Comparison of ENCODE assay signal across 8 cellular contexts in the genomic region with DNA sequence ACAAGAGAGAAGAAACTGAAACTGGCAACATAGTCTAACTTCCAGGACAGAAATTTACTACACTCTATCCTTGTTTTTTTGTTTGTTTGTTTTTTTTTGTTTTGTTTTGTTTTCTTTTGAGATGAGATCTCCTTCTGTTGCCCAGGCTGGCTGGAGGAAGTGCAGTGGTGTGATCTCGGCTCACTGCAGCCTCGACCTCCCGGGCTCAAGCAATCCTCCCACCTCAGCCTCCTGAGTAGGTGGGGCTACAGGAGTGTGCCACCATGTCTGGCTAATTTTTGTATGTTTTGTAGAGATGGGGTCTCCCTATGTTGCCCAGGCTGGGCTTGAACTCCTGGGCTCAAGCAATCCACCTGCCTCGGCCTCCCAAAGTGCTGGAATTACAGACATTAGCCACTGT. TPM values are rescaled to one million over a fixed set of nuclear protein-coding genes. Genes with fewer than 3 reads are reported as not detected.
DNase-seq lines count a peak whose midpoint lies in the region; ATAC-seq, FAIRE-seq and TF ChIP-seq lines count a peak whose summit lies in the region.
"Not testable (repeated sequence)": the region's sequence is repeated elsewhere in the genome, so short reads cannot be mapped to it uniquely, and the experiment has no call there.
"Had no signal": no experiment of that assay in that cellular context is flagged by ENCODE, and none has a peak within 500 bp of the region (broad histone marks: within the 10 kb centered on the region; RNA-seq: fewer than 3 reads in every experiment).

No MANE protein-coding gene starts in this region.

- TF ChIP-seq CTCF in IMR-90 (conservative IDR thresholded peaks at IDR 0.05; ENCODE audit: low read depth, low read length); astrocyte (IDR thresholded peaks at IDR 0.05; ENCODE audit: insufficient read depth, low read depth, low read length); progenitor cell of endocrine pancreas (IDR thresholded peaks at IDR 0.05; ENCODE audit: unreplicated experiment): not testable (repeated sequence)

- H3K4ac ChIP-seq in IMR-90 (ENCODE audit: low read depth, low read length); mesenchymal stem cell (ENCODE audit: low read depth in 1 of 2, low read length in 2 of 2): not testable (repeated sequence)

- not testable (repeated sequence) for TF ChIP-seq RAD21 in IMR-90 (IDR thresholded peaks at IDR 0.05; ENCODE audit: low read length)

- H3K9me3 ChIP-seq in IMR-90 (ENCODE audit: control insufficient read depth, insufficient read depth, low read length); astrocyte (ENCODE audit: insufficient read depth, low read depth, low read length); mesenchymal stem cell (ENCODE audit: control insufficient read depth, low read length): not testable (repeated sequence)

- intact Hi-C loops in IMR-90 (cut with micrococcal nuclease); Right ventricle myocardium superior (cut with DNase I): not testable (repeated sequence)

- TF ChIP-seq POLR2A in IMR-90 (IDR thresholded peaks at IDR 0.05; ENCODE audit: low read depth, low read length), result not testable (repeated sequence)

- H3K27ac ChIP-seq in IMR-90 (ENCODE audit: insufficient read depth, low read length); astrocyte (ENCODE audit: low read depth, low read length): not testable (repeated sequence)
- peak overlapping the region; percentile 99 for H3K27ac ChIP-seq in mesenchymal stem cell (ENCODE audit: low read length, poor library complexity, severe bottlenecking)

- H4K8ac ChIP-seq in IMR-90 (ENCODE audit: low read depth in 2 of 2, low read length in 2 of 2); mesenchymal stem cell (ENCODE audit: low read length): not testable (repeated sequence)

- H2BK5ac ChIP-seq in IMR-90 (ENCODE audit: low read depth, low read length, poor library complexity, severe bottlenecking), result not testable (repeated sequence)
- peak overlapping the region; percentile 90 for H2BK5ac ChIP-seq in mesenchymal stem cell (ENCODE audit: low read depth, low read length, poor library complexity, severe bottlenecking)

- peak overlapping the region; percentile 48 for H3K27ac Mint-ChIP-seq in astrocyte (ENCODE audit: unreplicated experiment)
- H3K27ac Mint-ChIP-seq in progenitor cell of endocrine pancreas, result peak overlapping the region; percentile 94

- CTCF ChIA-PET in IMR-90 (lab: Yijun Ruan, JAX), result not testable (repeated sequence)

- H3K4me1 ChIP-seq in IMR-90 (ENCODE audit: control insufficient read depth, insufficient read depth, low read length) (peaks cover 14% of the 10 kb centered on the region), astrocyte (ENCODE audit: insufficient read depth, low read length) (peaks cover 21% of the 10 kb centered on the region), mesenchymal stem cell (ENCODE audit: control insufficient read depth, insufficient read depth, low read depth, low read length) (peaks cover 51% of the 10 kb centered on the region)

- not testable (repeated sequence) for H3K27me3 Mint-ChIP-seq in astrocyte (ENCODE audit: low read depth, unreplicated experiment); progenitor cell of endocrine pancreas

- H3K4me1 Mint-ChIP-seq in astrocyte (ENCODE audit: low read depth, unreplicated experiment), result peaks cover 31% of the 10 kb centered on the region
- peaks cover 28% of the 10 kb centered on the region for H3K4me1 Mint-ChIP-seq in progenitor cell of endocrine pancreas (ENCODE audit: low read depth)

- not testable (repeated sequence) for H2AK5ac ChIP-seq in IMR-90 (ENCODE audit: low read depth, low read length)
- H2AK5ac ChIP-seq in mesenchymal stem cell (ENCODE audit: low read length, severe bottlenecking), result peak overlapping the region; percentile 83

- H2BK15ac ChIP-seq in IMR-90 (ENCODE audit: low read depth, low read length), result not testable (repeated sequence)
- peak overlapping the region; percentile 32 for H2BK15ac ChIP-seq in mesenchymal stem cell (ENCODE audit: low read depth, poor library complexity, severe bottlenecking)

- H3K9ac ChIP-seq in IMR-90 (ENCODE audit: low read depth, low read length); astrocyte (ENCODE audit: low read length); mesenchymal stem cell (ENCODE audit: low read length): not testable (repeated sequence)

- FAIRE-seq in astrocyte (lab: Jason Lieb, UNC), result not testable (repeated sequence)

- H3K56ac ChIP-seq in IMR-90 (ENCODE audit: extremely low read depth, insufficient read depth, low read length), result not testable (repeated sequence)

- not testable (repeated sequence) for H3K36me3 Mint-ChIP-seq in astrocyte (ENCODE audit: low read depth, unreplicated experiment); progenitor cell of endocrine pancreas (ENCODE audit: insufficient read depth)

- peaks cover 10% of the 10 kb centered on the region for H3K9me1 ChIP-seq in IMR-90 (ENCODE audit: insufficient read depth, low read length)

- not testable (repeated sequence) for H3K14ac ChIP-seq in IMR-90 (replicated peaks; ENCODE audit: low read depth, low read length); mesenchymal stem cell (ENCODE audit: low read length in 2 of 2)

- not testable (repeated sequence) for DNase-seq in IMR-90; astrocyte (ENCODE audit: low read depth); mesenchymal stem cell; progenitor cell of endocrine pancreas (ENCODE audit: low spot score, unreplicated experiment)
- DNase-seq in Right ventricle myocardium superior, result peak; percentile 4

- peak overlapping the region; percentile 55; the same call in 1 of the 2 replicates for H3K4me2 ChIP-seq in IMR-90 (ENCODE audit: low read depth, low read length)
- not testable (repeated sequence) for H3K4me2 ChIP-seq in astrocyte (ENCODE audit: low read length); mesenchymal stem cell (ENCODE audit: low read length, poor library complexity, severe bottlenecking)

- not testable (repeated sequence) for H3K9me3 Mint-ChIP-seq in astrocyte (ENCODE audit: unreplicated experiment); progenitor cell of endocrine pancreas (ENCODE audit: low read depth)

- not testable (repeated sequence) for H3K23ac ChIP-seq in IMR-90 (ENCODE audit: low read depth, low read length); mesenchymal stem cell (ENCODE audit: low read length in 2 of 2)

- not testable (repeated sequence) for H4K5ac ChIP-seq in IMR-90 (ENCODE audit: low read depth, low read length)

- not testable (repeated sequence) for H2BK20ac ChIP-seq in IMR-90 (ENCODE audit: low read depth, low read length)

- H2BK12ac ChIP-seq in mesenchymal stem cell (ENCODE audit: low read length in 2 of 2), result not testable (repeated sequence)

- H4K20me1 ChIP-seq in IMR-90 (ENCODE audit: insufficient read depth, low read length); astrocyte (ENCODE audit: insufficient read depth, low read length): not testable (repeated sequence)

- H3K4me3 ChIP-seq in IMR-90 (ENCODE audit: insufficient read depth, low read depth, low read length); astrocyte (ENCODE audit: insufficient read depth, low read depth, low read length); mesenchymal stem cell (ENCODE audit: insufficient read depth in 1 of 2, low read depth in 1 of 2, low read length in 2 of 2): not testable (repeated sequence)

- not testable (repeated sequence) for H2BK120ac ChIP-seq in IMR-90 (ENCODE audit: low read depth, low read length); mesenchymal stem cell (ENCODE audit: low read depth, low read length)

- dilution Hi-C loops in IMR-90 (cut with HindIII; ENCODE audit: low sequenced_read_pairs, unreplicated experiment), result not testable (repeated sequence)

- H3K4me3 Mint-ChIP-seq in astrocyte (ENCODE audit: unreplicated experiment), result peak overlapping the region; percentile 96
- peak overlapping the region; percentile 92 for H3K4me3 Mint-ChIP-seq in progenitor cell of endocrine pancreas (ENCODE audit: low read depth)

- POLR2A ChIA-PET in IMR-90 (lab: Charles Lee; ENCODE audit: unreplicated experiment), result interaction anchor here (1.2 kb wide), 1 partner anchor 17 kb away, joined by 3 read pairs; a partner anchor contains a TSS

- peaks cover 27% of the 10 kb centered on the region for H3K79me2 ChIP-seq in astrocyte (ENCODE audit: insufficient read depth, low read length)

- not testable (repeated sequence) for H3K36me3 ChIP-seq in IMR-90 (ENCODE audit: control insufficient read depth, insufficient read depth, low read length); astrocyte (ENCODE audit: insufficient read depth, low read length)
- H3K36me3 ChIP-seq in mesenchymal stem cell (ENCODE audit: control insufficient read depth in 1 of 2, insufficient read depth in 2 of 2, low read depth in 1 of 2, low read length in 2 of 2), result peaks cover 5 to 23% of the 10 kb centered on the region in 2 experiments

- H3K79me1 ChIP-seq in IMR-90 (ENCODE audit: low read depth in 1 of 2, low read length in 2 of 2), result peaks cover 4 to 20% of the 10 kb centered on the region in 2 experiments; a peak in 3 of 4 replicates
- H3K79me1 ChIP-seq in mesenchymal stem cell (replicated peaks; ENCODE audit: low read length, poor library complexity, severe bottlenecking), result not testable (repeated sequence)

- no CpG with 5 or more reads among the region's 4 CpGs for WGBS in IMR-90 (ENCODE audit: extremely low coverage in 2 of 2, insufficient read length in 1 of 2), 2 experiments
- WGBS in mesenchymal stem cell, result 78% methylated on average over 4 of the region's 4 CpGs

- H2AK9ac ChIP-seq in IMR-90 (replicated peaks; ENCODE audit: low read depth, low read length, poor library complexity), result not testable (repeated sequence)

- H3K27me3 ChIP-seq in IMR-90 (ENCODE audit: control insufficient read depth, insufficient read depth, low read length); astrocyte (ENCODE audit: insufficient read depth, low read length); mesenchymal stem cell (ENCODE audit: control insufficient read depth in 1 of 2, insufficient read depth in 1 of 2, low read length in 2 of 2): not testable (repeated sequence)

- in situ Hi-C loops in IMR-90 (cut with MboI; ENCODE audit: low sequenced_read_pairs), result not testable (repeated sequence)

- H4K91ac ChIP-seq in IMR-90 (ENCODE audit: insufficient read depth, low read depth, low read length); mesenchymal stem cell (ENCODE audit: low read length): not testable (repeated sequence)

- H3K18ac ChIP-seq in IMR-90 (ENCODE audit: low read depth, low read length); mesenchymal stem cell (ENCODE audit: low read depth in 1 of 2, low read length in 2 of 2): not testable (repeated sequence)

- not testable (repeated sequence) for ATAC-seq in IMR-90 (ENCODE audit: low read depth); Right ventricle myocardium superior (ENCODE audit: poor library complexity)

- BruUV-seq in IMR-90 (replicated peaks; lab: Mats Ljungman, UMichigan), result not testable (repeated sequence)

- not testable (repeated sequence) for H2AFZ ChIP-seq in IMR-90 (replicated peaks; ENCODE audit: low read length, poor library complexity); astrocyte (ENCODE audit: low read depth, low read length); mesenchymal stem cell (ENCODE audit: low read depth, low read length)

RNA-seq across cellular contexts. Expression of a gene that starts 1.6 kb away (rescaled TPM):
- total RNA-seq in IMR-90 (2012; rRNA removed) (0.54 and 0.83 TPM in 2 replicates), astrocyte (50.2 and 58.0 TPM in 2 replicates), Right ventricle myocardium superior (13.6 TPM), progenitor cell of endocrine pancreas (26.6 and 29.1 TPM in 2 replicates)
- polyA plus RNA-seq in IMR-90 (2012; rRNA removed), result 9.0 and 10.7 TPM in 2 replicates
- 4.6 and 9.6 TPM in 2 replicates for polyA plus RNA-seq in IMR-90 (2012; cell fraction: cytosol; rRNA removed)
- polyA plus RNA-seq in IMR-90 (2012; cell fraction: nucleus; rRNA removed; ENCODE audit: low replicate concordance), result 19.0 and 30.7 TPM in 2 replicates
- polyA plus RNA-seq in mesenchymal stem cell (2013, experiment 1 of 2), result 25.8 TPM
- polyA plus RNA-seq in mesenchymal stem cell (2013, experiment 2 of 2), result 25.7 TPM

RNA-seq across cellular contexts. Expression of a gene that starts 17.0 kb away (rescaled TPM):
- 0.83 and 1.3 TPM in 2 replicates for total RNA-seq in IMR-90 (2012; rRNA removed)
- polyA plus RNA-seq in IMR-90 (2012; rRNA removed), result 5.5 and 5.9 TPM in 2 replicates
- polyA plus RNA-seq in IMR-90 (2012; cell fraction: cytosol; rRNA removed), result 3.6 and 5.0 TPM in 2 replicates
- 12.9 and 19.2 TPM in 2 replicates for polyA plus RNA-seq in IMR-90 (2012; cell fraction: nucleus; rRNA removed; ENCODE audit: low replicate concordance)
- 14.2 and 14.5 TPM in 2 replicates for total RNA-seq in astrocyte
- 13.0 TPM for total RNA-seq in Right ventricle myocardium superior
- polyA plus RNA-seq in mesenchymal stem cell (2013, experiment 1 of 2), result 8.5 TPM
- polyA plus RNA-seq in mesenchymal stem cell (2013, experiment 2 of 2), result 8.9 TPM
- 35.5 and 39.0 TPM in 2 replicates for total RNA-seq in progenitor cell of endocrine pancreas

RNA-seq across cellular contexts. Expression of a gene that starts 17.8 kb away (rescaled TPM):
- total RNA-seq in IMR-90 (2012; rRNA removed), result 2.3 and 2.8 TPM in 2 replicates
- 6.6 and 8.0 TPM in 2 replicates for polyA plus RNA-seq in IMR-90 (2012; rRNA removed)
- polyA plus RNA-seq in IMR-90 (2012; cell fraction: cytosol; rRNA removed), result 6.2 and 14.1 TPM in 2 replicates
- 4.0 and 9.8 TPM in 2 replicates for polyA plus RNA-seq in IMR-90 (2012; cell fraction: nucleus; rRNA removed; ENCODE audit: low replicate concordance)
- 6.0 and 6.3 TPM in 2 replicates for total RNA-seq in astrocyte
- total RNA-seq in Right ventricle myocardium superior, result 17.5 TPM
- polyA plus RNA-seq in mesenchymal stem cell (2013, experiment 1 of 2), result 8.4 TPM
- 9.2 TPM for polyA plus RNA-seq in mesenchymal stem cell (2013, experiment 2 of 2)
- 7.9 and 8.5 TPM in 2 replicates for total RNA-seq in progenitor cell of endocrine pancreas

RNA-seq across cellular contexts. Expression of a gene that starts 23.2 kb away (rescaled TPM):
- under 0.01 TPM in 2 replicates for total RNA-seq in IMR-90 (2012; rRNA removed)
- polyA plus RNA-seq in IMR-90 (2012; rRNA removed), result 4.6 and 6.3 TPM in 2 replicates
- 4.5 and 9.2 TPM in 2 replicates for polyA plus RNA-seq in IMR-90 (2012; cell fraction: cytosol; rRNA removed)
- polyA plus RNA-seq in IMR-90 (2012; cell fraction: nucleus; rRNA removed; ENCODE audit: low replicate concordance), result 7.6 and 24.5 TPM in 2 replicates
- 15.0 and 15.3 TPM in 2 replicates for total RNA-seq in astrocyte
- total RNA-seq in Right ventricle myocardium superior, result 17.4 TPM
- polyA plus RNA-seq in mesenchymal stem cell (2013, experiment 1 of 2), result 9.1 TPM
- polyA plus RNA-seq in mesenchymal stem cell (2013, experiment 2 of 2), result 8.8 TPM
- total RNA-seq in progenitor cell of endocrine pancreas, result 19.0 and 19.9 TPM in 2 replicates

RNA-seq across cellular contexts. Expression of a gene that starts 36.9 kb away (rescaled TPM):
- total RNA-seq in IMR-90 (2012; rRNA removed), result 0.18 TPM in 1 of 2 replicates, not detected in the other
- polyA plus RNA-seq in IMR-90 (2012; rRNA removed), result 0.05 and 0.16 TPM in 2 replicates
- 0.08 TPM in 1 of 2 replicates, not detected in the other for polyA plus RNA-seq in IMR-90 (2012; cell fraction: cytosol; rRNA removed)
- 0.15 and 0.35 TPM in 2 replicates for polyA plus RNA-seq in IMR-90 (2012; cell fraction: nucleus; rRNA removed; ENCODE audit: low replicate concordance)
- 0.34 and 0.91 TPM in 2 replicates for total RNA-seq in astrocyte
- total RNA-seq in Right ventricle myocardium superior, result 27.4 TPM
- not detected for polyA plus RNA-seq in mesenchymal stem cell (2013, experiment 1 of 2)
- polyA plus RNA-seq in mesenchymal stem cell (2013, experiment 2 of 2), result not detected
- 0.64 TPM in 1 of 2 replicates, not detected in the other for total RNA-seq in progenitor cell of endocrine pancreas
- total RNA-seq: frontal cortex, natural killer cell, subcutaneous adipose tissue had no signal
